1 cellular context compared by ENCODE assay signal in genomic region chr15:67531379-67532059, GRCh38.
A peak's percentile ranks its signal among the peaks of the same experiment; 100 is the strongest.
TF ChIP-seq lines count a peak whose summit lies in the region.

No MANE protein-coding gene starts in this region.

TF ChIP-seq in K562, 482 proteins besides CTCF, POLR2A, EP300 and RAD21 (continued from another document):
- no peak for TF ChIP-seq SMARCA5 (IDR thresholded peaks at IDR 0.05)
- TF ChIP-seq CEBPZ (IDR thresholded peaks at IDR 0.05; ENCODE audit: borderline replicate concordance, low read depth, low read length) = no peak
- TF ChIP-seq HBP1 (CRISPR knock-in tag; IDR thresholded peaks at IDR 0.05) = no peak
- TF ChIP-seq, protein P1, sequence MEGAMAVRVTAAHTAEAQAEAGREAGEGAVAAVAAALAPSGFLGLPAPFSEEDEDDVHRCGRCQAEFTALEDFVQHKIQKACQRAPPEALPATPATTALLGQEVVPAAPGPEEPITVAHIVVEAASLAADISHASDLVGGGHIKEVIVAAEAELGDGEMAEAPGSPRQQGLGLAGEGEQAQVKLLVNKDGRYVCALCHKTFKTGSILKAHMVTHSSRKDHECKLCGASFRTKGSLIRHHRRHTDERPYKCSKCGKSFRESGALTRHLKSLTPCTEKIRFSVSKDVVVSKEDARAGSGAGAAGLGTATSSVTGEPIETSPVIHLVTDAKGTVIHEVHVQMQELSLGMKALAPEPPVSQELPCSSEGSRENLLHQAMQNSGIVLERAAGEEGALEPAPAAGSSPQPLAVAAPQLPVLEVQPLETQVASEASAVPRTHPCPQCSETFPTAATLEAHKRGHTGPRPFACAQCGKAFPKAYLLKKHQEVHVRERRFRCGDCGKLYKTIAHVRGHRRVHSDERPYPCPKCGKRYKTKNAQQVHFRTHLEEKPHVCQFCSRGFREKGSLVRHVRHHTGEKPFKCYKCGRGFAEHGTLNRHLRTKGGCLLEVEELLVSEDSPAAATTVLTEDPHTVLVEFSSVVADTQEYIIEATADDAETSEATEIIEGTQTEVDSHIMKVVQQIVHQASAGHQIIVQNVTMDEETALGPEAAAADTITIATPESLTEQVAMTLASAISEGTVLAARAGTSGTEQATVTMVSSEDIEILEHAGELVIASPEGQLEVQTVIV (CRISPR knock-in tag; IDR thresholded peaks at IDR 0.05; ENCODE audit: borderline replicate concordance) = no peak
- TF ChIP-seq, protein P2, sequence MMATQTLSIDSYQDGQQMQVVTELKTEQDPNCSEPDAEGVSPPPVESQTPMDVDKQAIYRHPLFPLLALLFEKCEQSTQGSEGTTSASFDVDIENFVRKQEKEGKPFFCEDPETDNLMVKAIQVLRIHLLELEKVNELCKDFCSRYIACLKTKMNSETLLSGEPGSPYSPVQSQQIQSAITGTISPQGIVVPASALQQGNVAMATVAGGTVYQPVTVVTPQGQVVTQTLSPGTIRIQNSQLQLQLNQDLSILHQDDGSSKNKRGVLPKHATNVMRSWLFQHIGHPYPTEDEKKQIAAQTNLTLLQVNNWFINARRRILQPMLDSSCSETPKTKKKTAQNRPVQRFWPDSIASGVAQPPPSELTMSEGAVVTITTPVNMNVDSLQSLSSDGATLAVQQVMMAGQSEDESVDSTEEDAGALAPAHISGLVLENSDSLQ (IDR thresholded peaks at IDR 0.05) = no peak
- TF ChIP-seq PPARD (CRISPR knock-in tag; IDR thresholded peaks at IDR 0.05) = no peak
- TF ChIP-seq ZC3H8 (IDR thresholded peaks at IDR 0.05) = no peak
- TF ChIP-seq CEBPG (CRISPR knock-in tag; IDR thresholded peaks at IDR 0.05) = no peak
- TF ChIP-seq CEBPG (tag; conservative IDR thresholded peaks at IDR 0.05 in 1 of 2, IDR thresholded peaks at IDR 0.05 in 1 of 2) = 0 out of 4 replicates have a peak, but pooled peaks of 1 of the 2 experiments have one; percentile 37
- no peak for TF ChIP-seq MEIS2 (IDR thresholded peaks at IDR 0.05; ENCODE audit: partially characterized antibody)
- no peak for TF ChIP-seq CEBPB (tag; IDR thresholded peaks at IDR 0.05)
- no peak for TF ChIP-seq NCOA1 (IDR thresholded peaks at IDR 0.05; ENCODE audit: low read depth)
- no peak for TF ChIP-seq ARID3A (IDR thresholded peaks at IDR 0.05; ENCODE audit: borderline replicate concordance, low read depth, low read length)
- TF ChIP-seq FOSL1 (tag; conservative IDR thresholded peaks at IDR 0.05) = peak; percentile 41
- TF ChIP-seq TGIF2 (CRISPR knock-in tag; IDR thresholded peaks at IDR 0.05) = no peak
- no peak for TF ChIP-seq MAFK (IDR thresholded peaks at IDR 0.05; ENCODE audit: low read length)
- TF ChIP-seq ZNF316 (IDR thresholded peaks at IDR 0.05) = peak; percentile 74
TF ChIP-seq in K562: peak in this region for 5.
